Comparison of ENCODE assay signal across 1 cellular context in the genomic region with DNA sequence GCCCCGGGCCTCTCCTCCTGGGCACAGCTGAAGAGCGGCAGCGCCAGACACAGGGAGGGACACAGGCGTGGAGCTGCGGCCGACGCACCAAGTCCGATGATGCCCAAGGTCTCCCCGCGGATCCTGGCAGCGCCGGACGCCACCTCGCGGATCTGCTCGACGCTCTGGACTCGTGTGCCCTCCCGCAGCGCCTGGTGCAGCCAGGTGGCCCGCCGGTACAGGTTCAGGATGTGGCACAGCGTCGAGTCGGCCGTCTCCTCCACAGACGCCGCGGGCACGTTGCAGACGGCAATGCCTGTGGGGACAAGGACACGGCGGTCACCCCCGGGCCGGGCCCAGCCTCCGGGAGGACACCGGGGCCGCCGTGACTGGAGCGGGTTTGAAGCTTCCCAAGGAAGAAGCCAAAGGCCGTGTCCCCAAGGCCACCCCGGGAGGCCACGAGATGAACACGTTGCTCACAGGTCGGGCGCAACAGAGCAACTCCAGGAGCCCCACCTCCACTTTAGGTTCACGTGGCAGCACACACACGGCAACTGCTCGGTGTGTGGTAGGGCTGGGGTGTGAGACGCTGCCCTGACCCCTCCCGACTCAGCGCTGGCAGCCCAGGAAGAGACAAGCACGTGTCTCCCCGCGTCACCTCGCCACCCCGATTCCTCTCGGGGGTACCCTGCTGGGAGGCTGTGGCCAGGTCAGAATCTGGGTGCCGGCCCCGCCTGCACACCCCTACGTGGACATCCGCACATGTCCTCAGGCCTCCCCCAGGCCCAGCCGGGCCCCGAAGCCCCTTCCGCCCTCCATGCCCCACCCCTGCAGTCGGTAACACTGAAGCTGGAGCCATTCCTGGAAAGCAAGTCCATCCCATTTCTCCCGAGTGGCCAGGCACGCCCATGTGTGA.
TF ChIP-seq lines count a peak whose summit lies in the region.

No MANE protein-coding gene starts in this region.

TF ChIP-seq in H1, 55 proteins besides CTCF, POLR2A, EP300 and RAD21:
- TF ChIP-seq POU5F1 (IDR thresholded peaks at IDR 0.05; ENCODE audit: low read depth, low read length) (no peak), CBX8 (IDR thresholded peaks at IDR 0.05; ENCODE audit: borderline replicate concordance, low read depth, low read length) (no peak), GABPA (IDR thresholded peaks at IDR 0.05; ENCODE audit: borderline replicate concordance, insufficient read depth, low read length) (no peak), KDM5A (IDR thresholded peaks at IDR 0.05; ENCODE audit: low read length) (no peak), SAP30 (IDR thresholded peaks at IDR 0.05; ENCODE audit: insufficient read depth, insufficient replicate concordance, low read length) (no peak), MAFK (IDR thresholded peaks at IDR 0.05; ENCODE audit: low read depth, low read length) (no peak), BCL11A (IDR thresholded peaks at IDR 0.05; ENCODE audit: low read depth in 2 of 2, low read length in 2 of 2) (no peak), TEAD4 (IDR thresholded peaks at IDR 0.05; ENCODE audit: low read depth, low read length) (no peak), TBP (IDR thresholded peaks at IDR 0.05; ENCODE audit: low read depth, low read length) (no peak), BACH1 (IDR thresholded peaks at IDR 0.05; ENCODE audit: low read length) (no peak), RFX5 (IDR thresholded peaks at IDR 0.05; ENCODE audit: borderline replicate concordance, low read depth, low read length) (no peak), JUN (IDR thresholded peaks at IDR 0.05; ENCODE audit: low read depth, low read length) (no peak), ZNF274 (IDR thresholded peaks at IDR 0.05; ENCODE audit: borderline replicate concordance, extremely low read depth, low read length) (no peak)
